8 cellular contexts compared by ENCODE assay signal in genomic region chr11:32259641-32260081, GRCh38.
DNase-seq lines count a peak whose midpoint lies in the region; ATAC-seq and TF ChIP-seq lines count a peak whose summit lies in the region.

No MANE protein-coding gene starts in this region.

- 23% methylated on average over 3 of the region's 3 CpGs for WGBS in mammary epithelial cell (ENCODE audit: low coverage, missing lambda C conversion rate)

- CTCF ChIA-PET in mammary epithelial cell (lab: Charles Lee; ENCODE audit: low non-redundant PET), result no interaction called here

- dilution Hi-C loops in mammary epithelial cell (cut with HindIII; ENCODE audit: low sequenced_read_pairs), result no loop called here

- H3K4me1 ChIP-seq in mammary epithelial cell (ENCODE audit: insufficient read depth, low read length), result no peaks in the 10 kb centered on the region
- H3K4me1 ChIP-seq in colonic mucosa, result no peaks in the 10 kb centered on the region

- no peak overlapping the region for H2AFZ ChIP-seq in mammary epithelial cell (ENCODE audit: low read depth, low read length)

- H3K36me3 ChIP-seq in mammary epithelial cell (ENCODE audit: insufficient read depth, low read length), result no peaks in the 10 kb centered on the region
- no peaks in the 10 kb centered on the region for H3K36me3 ChIP-seq in colonic mucosa

- in situ Hi-C loops in mammary epithelial cell (cut with MboI; ENCODE audit: low sequenced_read_pairs in 2 of 2), result no loop called here

- H3K4me2 ChIP-seq in mammary epithelial cell (ENCODE audit: insufficient read depth, low read depth, low read length), result no peak overlapping the region

- H3K4me3 ChIP-seq in HL-60 (replicated peaks; ENCODE audit: insufficient read depth, low read length) (no peak overlapping the region), mammary epithelial cell (replicated peaks in 1 of 3; ENCODE audit: insufficient read depth in 1 of 3, low read depth in 2 of 3, low read length in 3 of 3) (no peak overlapping the region), colonic mucosa (no peak overlapping the region)

- no peaks in the 10 kb centered on the region for H4K20me1 ChIP-seq in mammary epithelial cell (ENCODE audit: insufficient read depth, low read length)

- intact Hi-C loops in mammary epithelial cell (cut with micrococcal nuclease), result no loop called here
- intact Hi-C loops in colonic mucosa (cut with DNase I), result no loop called here

- TF ChIP-seq CTCF in HL-60 (IDR thresholded peaks at IDR 0.05; ENCODE audit: insufficient read depth, low read length) (no peak), mammary epithelial cell (conservative IDR thresholded peaks at IDR 0.05 in 1 of 2, IDR thresholded peaks at IDR 0.05 in 1 of 2; ENCODE audit: extremely low read depth in 1 of 2, insufficient read depth in 1 of 2, low read depth in 1 of 2, low read length in 2 of 2) (no peak), colonic mucosa (IDR thresholded peaks at IDR 0.05) (no peak)

- peak; percentile 9 to 63 for DNase-seq in HL-60 (ENCODE audit: low read depth in 1 of 2, low spot score in 1 of 2)
- DNase-seq in mammary epithelial cell, result peak; percentile 14
- no peak for DNase-seq in DMS53 (lab: John Stamatoyannopoulos, UW)
- DNase-seq in colonic mucosa, result no peak
- no peak for DNase-seq in NCI-H2081 treated with DMSO at 0.1 percent for 48 hours (lab: John Stamatoyannopoulos, UW)

- ATAC-seq in GM18502 (IDR thresholded peaks at IDR 0.05; ENCODE audit: poor library complexity, unreplicated experiment), result peak; percentile 98
- peak; percentile 95 for ATAC-seq in GM21526 (IDR thresholded peaks at IDR 0.05; ENCODE audit: low FRiP score, unreplicated experiment)
- ATAC-seq in activated CD4-positive, CD25-positive, alpha-beta regulatory T cell treated with anti-CD3 and anti-CD28 coated beads, Interleukin-2, amount 50 U/mL, for 24 hours, result no peak

- H3K79me2 ChIP-seq in mammary epithelial cell (ENCODE audit: insufficient read depth, low read length), result no peaks in the 10 kb centered on the region

- H3K9ac ChIP-seq in mammary epithelial cell (ENCODE audit: insufficient read depth, low read length) (no peak overlapping the region), colonic mucosa (ENCODE audit: low read depth in 2 of 2, low read length in 2 of 2) (no peak overlapping the region)

- BruUV-seq in mammary epithelial cell (replicated peaks; lab: Mats Ljungman, UMichigan), result no TSS peak

- H3K27me3 ChIP-seq in HL-60 (ENCODE audit: insufficient read depth, poor library complexity, severe bottlenecking) (no peaks in the 10 kb centered on the region), mammary epithelial cell (ENCODE audit: insufficient read depth, low read length) (peaks cover 8% of the 10 kb centered on the region), colonic mucosa (no peaks in the 10 kb centered on the region)

- H3K27ac ChIP-seq in HL-60 (replicated peaks) (no peak overlapping the region), mammary epithelial cell (ENCODE audit: insufficient read depth, low read depth, low read length) (no peak overlapping the region), colonic mucosa (no peak overlapping the region)

- no peaks in the 10 kb centered on the region for H3K9me3 ChIP-seq in mammary epithelial cell (replicated peaks; ENCODE audit: insufficient read depth, low read length)
- no peaks in the 10 kb centered on the region for H3K9me3 ChIP-seq in colonic mucosa

Comparison
In these comparisons a context has a peak if more than half of its experiments do, and no peak if none do; other contexts are left out.
1. ATAC-seq: peak in GM18502 (single experiment) and GM21526 (single experiment); none in activated CD4-positive, CD25-positive, alpha-beta regulatory T cell treated with anti-CD3 and anti-CD28 coated beads, Interleukin-2, amount 50 U/mL, for 24 hours (0 of 2).
2. DNase-seq: peak in HL-60 (2 of 2) and mammary epithelial cell (single experiment); none in DMS53 (single experiment), colonic mucosa (single experiment) and NCI-H2081 treated with DMSO at 0.1 percent for 48 hours (single experiment).